8 cellular contexts compared by ENCODE assay signal in genomic region chr19:50432221-50432626, GRCh38. TPM values are rescaled to one million over a fixed set of nuclear protein-coding genes. Genes with fewer than 3 reads are reported as not detected.
DNase-seq lines count a peak whose midpoint lies in the region; ATAC-seq and TF ChIP-seq lines count a peak whose summit lies in the region.

No MANE protein-coding gene starts in this region.

- peak; percentile 21 for DNase-seq in Daoy (ENCODE audit: low read depth)
- peak in 1 of 2 donors; percentile 17 for DNase-seq in cardiac fibroblast (ENCODE audit: low read depth in 2 of 2)
- DNase-seq in naive B cell = no peak
- DNase-seq in AG08395 (ENCODE audit: low spot score) = no peak
- DNase-seq in NCI-H1694 (lab: John Stamatoyannopoulos, UW) = no peak

- peak overlapping the region; percentile 93 to 99 (median 96) for H3K27ac Mint-ChIP-seq in naive B cell

- peaks cover 31% of the 10 kb centered on the region for H3K27me3 ChIP-seq in HUES6 (ENCODE audit: control insufficient read depth, insufficient read depth, low read length)

- no peaks in the 10 kb centered on the region for H3K27me3 Mint-ChIP-seq in naive B cell

- peak overlapping the region; percentile 59 for H3K9ac ChIP-seq in HUES6 (ENCODE audit: low read length)

- ATAC-seq in naive B cell (ENCODE audit: low read depth in 2 of 2) (no peak), GM18502 (IDR thresholded peaks at IDR 0.05; ENCODE audit: poor library complexity, unreplicated experiment) (no peak), esophagus mucosa (no peak)

- H3K36me3 ChIP-seq in HUES6 (ENCODE audit: control insufficient read depth, insufficient read depth, low read length) = no peaks in the 10 kb centered on the region

- peaks cover 62 to 88% (median 87%) of the 10 kb centered on the region in 3 donors for H3K4me1 Mint-ChIP-seq in naive B cell

- no peak for TF ChIP-seq CTCF in cardiac fibroblast (IDR thresholded peaks at IDR 0.05; ENCODE audit: low read depth, low read length)

- H3K9me3 ChIP-seq in HUES6 (ENCODE audit: control insufficient read depth, insufficient read depth, low read depth, low read length) = no peaks in the 10 kb centered on the region

- no peaks in the 10 kb centered on the region for H3K36me3 Mint-ChIP-seq in naive B cell

- no peaks in the 10 kb centered on the region for H3K9me3 Mint-ChIP-seq in naive B cell

- H3K4me3 ChIP-seq in HUES6 (ENCODE audit: low read depth, low read length) = peak overlapping the region; percentile 62
- H3K4me3 ChIP-seq in cardiac fibroblast (replicated peaks in 1 of 2; ENCODE audit: low read depth in 2 of 2, low read length in 2 of 2) = peak overlapping the region; percentile 48 to 52

- H3K27ac ChIP-seq in HUES6 (ENCODE audit: low read depth, low read length) = peak overlapping the region; percentile 31; the same call in 1 of the 2 replicates

- peak overlapping the region; percentile 79 to 95 (median 88) for H3K4me3 Mint-ChIP-seq in naive B cell

- H3K4me1 ChIP-seq in HUES6 (ENCODE audit: control insufficient read depth, insufficient read depth, low read length) = peaks cover 31% of the 10 kb centered on the region

RNA-seq across cellular contexts. Expression of gene MYBPC2, which starts 0.5 kb away (rescaled TPM):
- not detected in 2 replicates for total RNA-seq in Daoy (2014; rRNA removed; shearing (Covaris generic))
- polyA plus RNA-seq in naive B cell (ENCODE audit: low read depth in 6 of 6) = 1 to 10 TPM in 3 of 6 donors, under 1 TPM in 2, not detected in 1; 0.44 to 6.6 (median 1.2) TPM
- total RNA-seq in esophagus mucosa = 0.08 TPM

RNA-seq across cellular contexts. Expression of gene SPIB, which starts 13.5 kb away (rescaled TPM):
- not detected in 2 replicates for total RNA-seq in Daoy (2014; rRNA removed; shearing (Covaris generic))
- polyA plus RNA-seq in naive B cell (ENCODE audit: low read depth in 6 of 6) = 100 to 1,000 TPM; 218 to 343 (median 286) TPM
- total RNA-seq in esophagus mucosa = 0.44 TPM

RNA-seq across cellular contexts. Expression of gene EMC10, which starts 44.1 kb away (rescaled TPM):
- total RNA-seq in Daoy (2014; rRNA removed; shearing (Covaris generic)) = 98.2 and 135 TPM in 2 replicates
- 10 to 100 TPM in 1 of 6 donors, 1 to 10 TPM in 5; 7.0 to 11.9 (median 8.6) TPM for polyA plus RNA-seq in naive B cell (ENCODE audit: low read depth in 6 of 6)
- total RNA-seq in esophagus mucosa = 53.8 TPM

RNA-seq across cellular contexts. Expression of gene GARIN5A, which starts 44.4 kb away (rescaled TPM):
- total RNA-seq in Daoy (2014; rRNA removed; shearing (Covaris generic)) = 0.46 and 0.95 TPM in 2 replicates
- polyA plus RNA-seq in naive B cell (ENCODE audit: low read depth in 6 of 6) = 1 to 10 TPM in 1 of 6 donors, under 1 TPM in 4, not detected in 1; 0.38 to 2.2 (median 0.50) TPM
- 1.1 TPM for total RNA-seq in esophagus mucosa

RNA-seq across cellular contexts. Expression of gene POLD1, which starts 48.1 kb away (rescaled TPM):
- 84.5 and 99.5 TPM in 2 replicates for total RNA-seq in Daoy (2014; rRNA removed; shearing (Covaris generic))
- 10 to 100 TPM; 22.9 to 46.7 (median 32.1) TPM for polyA plus RNA-seq in naive B cell (ENCODE audit: low read depth in 6 of 6)
- total RNA-seq in esophagus mucosa = 24.3 TPM
